8 cellular contexts compared by ENCODE assay signal in genomic region chr5:71289946-71290345, GRCh38.
A peak's percentile ranks its signal among the peaks of the same experiment; 100 is the strongest.
DNase-seq lines count a peak whose midpoint lies in the region; ATAC-seq, FAIRE-seq and TF ChIP-seq lines count a peak whose summit lies in the region.
"Not testable (repeated sequence)": the region's sequence is repeated elsewhere in the genome, so short reads cannot be mapped to it uniquely, and the experiment has no call there.

No MANE protein-coding gene starts in this region.

- H3K9ac ChIP-seq in GM12878 (ENCODE audit: control insufficient read depth, insufficient read depth, low read length); HepG2 (ENCODE audit: insufficient read depth, low read depth, low read length): not testable (repeated sequence)

- intact Hi-C loops in GM12878 (cut with micrococcal nuclease; ENCODE audit: unreplicated experiment); esophagus muscularis mucosa (cut with DNase I); HepG2 (cut with micrococcal nuclease; ENCODE audit: unreplicated experiment); prostate gland (cut with DNase I); stomach (cut with DNase I; ENCODE audit: low total_unique reads); vagina (cut with DNase I): not testable (repeated sequence)

- under 1% methylated on average over 21 of the region's 42 CpGs for WGBS in GM12878 (ENCODE audit: insufficient coverage, insufficient replicate concordance, low lambda C conversion rate, missing lambda C conversion rate)
- WGBS in esophagus muscularis mucosa: no CpG with 5 or more reads among the region's 42 CpGs
- under 1% methylated on average over 24 of the region's 42 CpGs for WGBS in HepG2 (ENCODE audit: low lambda C conversion rate)
- no CpG with 5 or more reads among the region's 42 CpGs for WGBS in prostate gland
- WGBS in stomach, 5 donors: 0 to 2% (median 1%) methylated on average over 16 to 20 of the region's 42 CpGs; no CpG with 5 or more reads in 2 of the 5 donors

- not testable (repeated sequence) for H3K4me1 ChIP-seq in GM12878 (ENCODE audit: control insufficient read depth, insufficient read depth, low read length); esophagus muscularis mucosa; HepG2 (ENCODE audit: insufficient read depth, low read length); prostate gland (replicated peaks); stomach; vagina

- CTCF ChIA-PET in GM12878 (lab: Yijun Ruan, JAX); HepG2 (lab: Yijun Ruan, JAX; ENCODE audit: low intra/inter-chr PET ratio, low total read pairs): not testable (repeated sequence)

- H4K20me1 ChIP-seq in GM12878 (ENCODE audit: control insufficient read depth, insufficient read depth); HepG2 (ENCODE audit: insufficient read depth, low read length): not testable (repeated sequence)

- H3K4me3 ChIP-seq in MG63 (peak overlapping the region; percentile 34; the same call in 1 of the 2 replicates), esophagus muscularis mucosa (peak overlapping the region; percentile 41 to 55 (median 46)), prostate gland (peak overlapping the region; percentile 23 to 33), stomach (peak overlapping the region; percentile 34 to 42 (median 38)), vagina (peak overlapping the region; percentile 38 to 48)
- not testable (repeated sequence) for H3K4me3 ChIP-seq in GM12878; HepG2 (replicated peaks in 1 of 3; ENCODE audit: insufficient read depth in 1 of 3, low read depth in 2 of 3, low read length in 3 of 3)

- not testable (repeated sequence) for TF ChIP-seq EP300 in GM12878 (IDR thresholded peaks at IDR 0.05; ENCODE audit: borderline replicate concordance in 1 of 2, control insufficient read depth in 1 of 2, low read depth in 2 of 2, low read length in 2 of 2); esophagus muscularis mucosa (IDR thresholded peaks at IDR 0.05); HepG2 (IDR thresholded peaks at IDR 0.05; ENCODE audit: low read depth in 2 of 2, low read length in 2 of 2); HepG2 (CRISPR knock-in tag; IDR thresholded peaks at IDR 0.05; ENCODE audit: borderline replicate concordance); stomach (IDR thresholded peaks at IDR 0.05)

- not testable (repeated sequence) for H3K9me3 ChIP-seq in MG63; GM12878 (replicated peaks; ENCODE audit: control insufficient read depth, insufficient read depth, low read length); esophagus muscularis mucosa; HepG2 (ENCODE audit: low read length); prostate gland; stomach; vagina

- TF ChIP-seq POLR2A in GM12878 (IDR thresholded peaks at IDR 0.05; ENCODE audit: low read depth, low read length); esophagus muscularis mucosa (IDR thresholded peaks at IDR 0.05; ENCODE audit: low read depth); HepG2 (IDR thresholded peaks at IDR 0.05; ENCODE audit: insufficient read depth in 1 of 2, low read depth in 2 of 2, low read length in 2 of 2); prostate gland (IDR thresholded peaks at IDR 0.05); stomach (IDR thresholded peaks at IDR 0.05); vagina (IDR thresholded peaks at IDR 0.05): not testable (repeated sequence)

- H2AFZ ChIP-seq in GM12878 (ENCODE audit: control insufficient read depth, low read depth, low read length); HepG2 (ENCODE audit: low read length): not testable (repeated sequence)

- not testable (repeated sequence) for H3K79me2 ChIP-seq in GM12878 (ENCODE audit: control insufficient read depth, insufficient read depth, low read length); HepG2 (ENCODE audit: insufficient read depth, low read length)

- ATAC-seq in GM12878, HepG2: not testable (repeated sequence)

- H3K27me3 ChIP-seq in MG63; GM12878 (replicated peaks in 1 of 2; ENCODE audit: control insufficient read depth in 2 of 2, insufficient read depth in 2 of 2, low read length in 1 of 2); esophagus muscularis mucosa; HepG2 (ENCODE audit: control insufficient read depth in 1 of 2, insufficient read depth in 2 of 2, low read length in 2 of 2); prostate gland (replicated peaks; ENCODE audit: insufficient read depth); stomach; vagina: not testable (repeated sequence)

- not testable (repeated sequence) for FAIRE-seq in GM12878 (lab: Jason Lieb, UNC); HepG2 (lab: Jason Lieb, UNC)

- H3K27ac ChIP-seq in GM12878 (ENCODE audit: control insufficient read depth, insufficient read depth); HepG2 (ENCODE audit: extremely low read length, insufficient read depth, low read length): not testable (repeated sequence)
- H3K27ac ChIP-seq in esophagus muscularis mucosa (replicated peaks in 1 of 4) (peak overlapping the region in 3 of 4 donors; percentile 66 to 76 (median 76)), prostate gland (peak overlapping the region in 1 of 2 donors; percentile 61), stomach (peak overlapping the region in 3 of 5 donors; percentile 75 to 76 (median 76)), vagina (peak overlapping the region; percentile 76)

- not testable (repeated sequence) for TF ChIP-seq RAD21 in GM12878 (IDR thresholded peaks at IDR 0.05; ENCODE audit: insufficient read depth, low read depth, low read length); HepG2 (CRISPR knock-in tag; IDR thresholded peaks at IDR 0.05)

- SMC1A ChIA-PET in GM12878 (lab: Charles Lee; ENCODE audit: uncharacterized antibody, unreplicated experiment): not testable (repeated sequence)

- H3K4me2 ChIP-seq in GM12878 (ENCODE audit: control insufficient read depth, insufficient read depth); HepG2 (ENCODE audit: low read depth, low read length): not testable (repeated sequence)

- POLR2A ChIA-PET in GM12878 (lab: Charles Lee); HepG2 (lab: Yijun Ruan, JAX): not testable (repeated sequence)

- TF ChIP-seq CTCF in GM12878 (IDR thresholded peaks at IDR 0.05 in 2 of 3, conservative IDR thresholded peaks at IDR 0.05 in 1 of 3; ENCODE audit: control insufficient read depth in 2 of 3, extremely low read depth in 1 of 3, insufficient read depth in 1 of 3, low read depth in 3 of 3, low read length in 3 of 3); esophagus muscularis mucosa (IDR thresholded peaks at IDR 0.05); HepG2 (CRISPR knock-in tag; IDR thresholded peaks at IDR 0.05); prostate gland (IDR thresholded peaks at IDR 0.05); vagina (IDR thresholded peaks at IDR 0.05): not testable (repeated sequence)
- TF ChIP-seq CTCF in stomach (IDR thresholded peaks at IDR 0.05): peak in 1 of 7 experiments; percentile 11

- in situ Hi-C loops in GM12878 (cut with MboI); HepG2 (cut with HindIII; ENCODE audit: extremely low pct_ligation_motif_present, low pct_unique_long_range_greater_than_20kb): not testable (repeated sequence)

- BruUV-seq in GM12878 (replicated peaks; lab: Mats Ljungman, UMichigan); HepG2 (replicated peaks; lab: Mats Ljungman, UMichigan): not testable (repeated sequence)

- not testable (repeated sequence) for DNase-seq in MG63; GM12878 (ENCODE audit: low read depth, low spot score); esophagus muscularis mucosa (ENCODE audit: extremely low spot score); HepG2 (ENCODE audit: low spot score); prostate gland (ENCODE audit: low spot score); stomach; vagina (ENCODE audit: extremely low spot score in 2 of 2)
- DNase-seq in activated CD4-positive, CD25-positive, alpha-beta regulatory T cell treated with anti-CD3 and anti-CD28 coated beads, Interleukin-2, amount 50 U/mL, for 72 hours: peak; percentile 74

- H3K36me3 ChIP-seq in MG63; GM12878 (ENCODE audit: control insufficient read depth in 2 of 2, insufficient read depth in 2 of 2, low read length in 1 of 2); esophagus muscularis mucosa; HepG2 (replicated peaks in 1 of 2; ENCODE audit: control insufficient read depth in 1 of 2, insufficient read depth in 2 of 2, low read length in 2 of 2); prostate gland; stomach; vagina: not testable (repeated sequence)

- RAD21 ChIA-PET in GM12878 (lab: Charles Lee; ENCODE audit: unreplicated experiment): not testable (repeated sequence)

TF ChIP-seq in GM12878, 131 proteins besides CTCF, POLR2A, EP300 and RAD21:
- TF ChIP-seq GATAD2B (conservative IDR thresholded peaks at IDR 0.05; ENCODE audit: low read depth): peak; percentile 67; the same call in 1 of the 2 replicates

TF ChIP-seq in HepG2, 621 proteins besides CTCF, POLR2A, EP300 and RAD21 (continues in another document):
- TF ChIP-seq KAT8 (CRISPR knock-in tag; IDR thresholded peaks at IDR 0.05) (peak; percentile 73), MYC (CRISPR knock-in tag; IDR thresholded peaks at IDR 0.05; ENCODE audit: borderline replicate concordance) (peak; percentile 36; the same call in 1 of the 2 replicates), GABPB1 (CRISPR knock-in tag; IDR thresholded peaks at IDR 0.05) (peak; percentile 74), PHF8 (CRISPR knock-in tag; IDR thresholded peaks at IDR 0.05) (peak; percentile 44; the same call in 1 of the 2 replicates)
